ENCODE assay signal across 6 cellular contexts in genomic region chr12:57129311-57130288, GRCh38. TPM values are rescaled to one million over a fixed set of nuclear protein-coding genes. Genes with fewer than 3 reads are reported as not detected.
DNase-seq lines count a peak whose midpoint lies in the region; TF ChIP-seq lines count a peak whose summit lies in the region.

No MANE protein-coding gene starts in this region.

- in situ Hi-C loops in mammary epithelial cell (cut with MboI; ENCODE audit: low sequenced_read_pairs in 2 of 2): no loop called here

- H3K36me3 Mint-ChIP-seq in neural crest cell (ENCODE audit: low read depth): no peaks in the 10 kb centered on the region

- peaks cover 19% of the 10 kb centered on the region for H3K27me3 Mint-ChIP-seq in neural crest cell (ENCODE audit: low read depth)

- peak overlapping the region; percentile 100 for H3K4me2 ChIP-seq in mammary epithelial cell (ENCODE audit: insufficient read depth, low read depth, low read length)

- no TSS peak for BruUV-seq in mammary epithelial cell (replicated peaks; lab: Mats Ljungman, UMichigan)

- no peaks in the 10 kb centered on the region for H3K9me3 Mint-ChIP-seq in neural crest cell

- intact Hi-C loops in mammary epithelial cell (cut with micrococcal nuclease): no loop called here

- H3K4me1 Mint-ChIP-seq in neural crest cell: peaks cover 54% of the 10 kb centered on the region

- no peaks in the 10 kb centered on the region for H4K20me1 ChIP-seq in mammary epithelial cell (ENCODE audit: insufficient read depth, low read length)

- POLR2A ChIA-PET in HEK293 (lab: Yijun Ruan, JAX): no interaction called here

- DNase-seq in mammary epithelial cell: peak; percentile 30
- DNase-seq in neural crest cell (ENCODE audit: low read depth, low spot score): no peak
- no peak for DNase-seq in NCI-H1417 (lab: John Stamatoyannopoulos, UW)
- no peak for DNase-seq in SK-N-DZ (ENCODE audit: low spot score)
- no peak for DNase-seq in SKM-1 treated with dmso at 0.1 percent for 144 hours (lab: John Stamatoyannopoulos, UW; ENCODE audit: unreplicated experiment)

- H3K9me3 ChIP-seq in HEK293 (ENCODE audit: control insufficient read depth, insufficient read depth, low read depth, low read length): no peaks in the 10 kb centered on the region
- no peaks in the 10 kb centered on the region for H3K9me3 ChIP-seq in mammary epithelial cell (replicated peaks; ENCODE audit: insufficient read depth, low read length)

- no peaks in the 10 kb centered on the region for H3K27me3 ChIP-seq in mammary epithelial cell (ENCODE audit: insufficient read depth, low read length)

- TF ChIP-seq CTCF in HEK293 (tag by site-specific recombination; IDR thresholded peaks at IDR 0.05) (no peak), mammary epithelial cell (conservative IDR thresholded peaks at IDR 0.05 in 1 of 2, IDR thresholded peaks at IDR 0.05 in 1 of 2; ENCODE audit: extremely low read depth in 1 of 2, insufficient read depth in 1 of 2, low read depth in 1 of 2, low read length in 2 of 2) (no peak), neural crest cell (conservative IDR thresholded peaks at IDR 0.05) (no peak)

- no peaks in the 10 kb centered on the region for H3K36me3 ChIP-seq in HEK293 (ENCODE audit: control insufficient read depth in 2 of 2, insufficient read depth in 1 of 2, low read length in 2 of 2)
- H3K36me3 ChIP-seq in mammary epithelial cell (ENCODE audit: insufficient read depth, low read length): no peaks in the 10 kb centered on the region

- H3K27ac ChIP-seq in HEK293 (ENCODE audit: extremely low read depth, low read depth, low read length) (no peak overlapping the region), mammary epithelial cell (ENCODE audit: insufficient read depth, low read depth, low read length) (no peak overlapping the region)

- WGBS in mammary epithelial cell (ENCODE audit: low coverage, missing lambda C conversion rate): 20% methylated on average over 1 of the region's 12 CpGs

- CTCF ChIA-PET in HEK293 (lab: Yijun Ruan, JAX) (interaction anchor here (0.5 to 3.7 kb wide), 9 partner anchors 18 to 379 kb away, joined by 3 to 25 read pairs (median 4); no protein-coding TSS in a partner anchor), mammary epithelial cell (lab: Charles Lee; ENCODE audit: low non-redundant PET) (no interaction called here)

- H3K4me3 Mint-ChIP-seq in neural crest cell: peak overlapping the region; percentile 91

- H2AFZ ChIP-seq in mammary epithelial cell (ENCODE audit: low read depth, low read length): peak overlapping the region; percentile 93

- H3K27ac Mint-ChIP-seq in neural crest cell (ENCODE audit: unreplicated experiment): peak overlapping the region; percentile 9

- H3K79me2 ChIP-seq in mammary epithelial cell (ENCODE audit: insufficient read depth, low read length): no peaks in the 10 kb centered on the region

- H3K4me1 ChIP-seq in HEK293 (ENCODE audit: control insufficient read depth, insufficient read depth, low read length): peaks cover 10% of the 10 kb centered on the region
- H3K4me1 ChIP-seq in mammary epithelial cell (ENCODE audit: insufficient read depth, low read length): peaks cover 9% of the 10 kb centered on the region

- dilution Hi-C loops in mammary epithelial cell (cut with HindIII; ENCODE audit: low sequenced_read_pairs): no loop called here

- no peak overlapping the region; the same call in 1 of the 2 replicates for H3K4me3 ChIP-seq in HEK293 (ENCODE audit: low read depth, low read length)
- peak overlapping the region; percentile 49 to 72 (median 69) for H3K4me3 ChIP-seq in mammary epithelial cell (replicated peaks in 1 of 3; ENCODE audit: insufficient read depth in 1 of 3, low read depth in 2 of 3, low read length in 3 of 3)

- no peak overlapping the region for H3K9ac ChIP-seq in mammary epithelial cell (ENCODE audit: insufficient read depth, low read length)

TF ChIP-seq in HEK293, 187 proteins besides CTCF, POLR2A, EP300 and RAD21 (continues in another document):
- TF ChIP-seq ZSCAN23 (tag by site-specific recombination; IDR thresholded peaks at IDR 0.05) (no peak), YY2 (tag by site-specific recombination; IDR thresholded peaks at IDR 0.05) (no peak), ZNF24 (tag by site-specific recombination; IDR thresholded peaks at IDR 0.05) (no peak), ZBTB10 (tag by site-specific recombination; IDR thresholded peaks at IDR 0.05) (no peak), ZFP41 (tag by site-specific recombination; IDR thresholded peaks at IDR 0.05; ENCODE audit: borderline replicate concordance) (no peak), ZNF362 (tag by site-specific recombination; IDR thresholded peaks at IDR 0.05) (peak; percentile 62; the same call in 1 of the 2 replicates), ZNF48 (tag by site-specific recombination; IDR thresholded peaks at IDR 0.05) (no peak), ZNF2 (tag by site-specific recombination; IDR thresholded peaks at IDR 0.05) (no peak), ZIC2 (tag by site-specific recombination; IDR thresholded peaks at IDR 0.05) (no peak; the same call in 1 of the 2 replicates), PRDM1 (tag by site-specific recombination; IDR thresholded peaks at IDR 0.05) (no peak), ZNF600 (tag by site-specific recombination; IDR thresholded peaks at IDR 0.05) (no peak), ZNF510 (tag by site-specific recombination; IDR thresholded peaks at IDR 0.05; ENCODE audit: insufficient replicate concordance) (no peak), GLIS2 (tag by site-specific recombination; IDR thresholded peaks at IDR 0.05) (peak; percentile 24; the same call in 1 of the 2 replicates)

RNA-seq across cellular contexts. Expression of gene LRP1, which starts 1.3 kb away (rescaled TPM):
- 10 to 100 TPM; 33.2 to 57.0 TPM for total RNA-seq in mammary epithelial cell
- 11.3 TPM for polyA plus RNA-seq in mammary epithelial cell
- polyA minus RNA-seq in mammary epithelial cell: 75.1 TPM
- total RNA-seq in neural crest cell: 61.8 and 62.7 TPM in 2 replicates
- 6.4 and 7.8 TPM in 2 replicates for polyA plus RNA-seq in SK-N-DZ (2014; cell fraction: cytosol; rRNA removed)
- polyA plus RNA-seq in SK-N-DZ (2014; cell fraction: nucleus; rRNA removed): 16.5 and 44.9 TPM in 2 replicates

RNA-seq across cellular contexts. Expression of gene LRP1-AS, which starts 17.8 kb away (rescaled TPM):
- total RNA-seq in mammary epithelial cell (not detected), neural crest cell (not detected in 2 replicates)
- polyA plus RNA-seq in mammary epithelial cell: not detected
- polyA minus RNA-seq in mammary epithelial cell: not detected
- not detected in 2 replicates for polyA plus RNA-seq in SK-N-DZ (2014; cell fraction: cytosol; rRNA removed)
- not detected in 2 replicates for polyA plus RNA-seq in SK-N-DZ (2014; cell fraction: nucleus; rRNA removed)

RNA-seq across cellular contexts. Expression of gene STAT6, which starts 18.4 kb away (rescaled TPM):
- total RNA-seq in mammary epithelial cell: 100 to 1,000 TPM in 1 of 2 donors, 10 to 100 TPM in 1; 65.3 to 150 TPM
- polyA plus RNA-seq in mammary epithelial cell: 170 TPM
- polyA minus RNA-seq in mammary epithelial cell: 136 TPM
- total RNA-seq in neural crest cell: 40.2 and 41.7 TPM in 2 replicates
- 37.1 and 42.2 TPM in 2 replicates for polyA plus RNA-seq in SK-N-DZ (2014; cell fraction: cytosol; rRNA removed)
- polyA plus RNA-seq in SK-N-DZ (2014; cell fraction: nucleus; rRNA removed): 129 TPM in 2 replicates

RNA-seq across cellular contexts. Expression of gene NAB2, which starts 40.7 kb away (rescaled TPM):
- 10 to 100 TPM; 33.8 to 35.3 TPM for total RNA-seq in mammary epithelial cell
- polyA plus RNA-seq in mammary epithelial cell: 28.4 TPM
- polyA minus RNA-seq in mammary epithelial cell: 66.6 TPM
- total RNA-seq in neural crest cell: 58.0 and 61.2 TPM in 2 replicates
- 24.6 and 39.9 TPM in 2 replicates for polyA plus RNA-seq in SK-N-DZ (2014; cell fraction: cytosol; rRNA removed)
- polyA plus RNA-seq in SK-N-DZ (2014; cell fraction: nucleus; rRNA removed): 33.8 and 35.6 TPM in 2 replicates

RNA-seq across cellular contexts. Expression of gene NEMP1, which starts 51.0 kb away (rescaled TPM):
- total RNA-seq in mammary epithelial cell (10 to 100 TPM in 1 of 2 donors, 1 to 10 TPM in 1; 7.3 to 31.0 TPM), neural crest cell (44.0 and 49.6 TPM in 2 replicates)
- 11.4 TPM for polyA plus RNA-seq in mammary epithelial cell
- polyA minus RNA-seq in mammary epithelial cell: 22.2 TPM
- polyA plus RNA-seq in SK-N-DZ (2014; cell fraction: cytosol; rRNA removed): 48.5 and 61.1 TPM in 2 replicates
- 58.2 and 72.1 TPM in 2 replicates for polyA plus RNA-seq in SK-N-DZ (2014; cell fraction: nucleus; rRNA removed)
